Comparison of ENCODE assay signal across 27 cellular contexts in the genomic region with DNA sequence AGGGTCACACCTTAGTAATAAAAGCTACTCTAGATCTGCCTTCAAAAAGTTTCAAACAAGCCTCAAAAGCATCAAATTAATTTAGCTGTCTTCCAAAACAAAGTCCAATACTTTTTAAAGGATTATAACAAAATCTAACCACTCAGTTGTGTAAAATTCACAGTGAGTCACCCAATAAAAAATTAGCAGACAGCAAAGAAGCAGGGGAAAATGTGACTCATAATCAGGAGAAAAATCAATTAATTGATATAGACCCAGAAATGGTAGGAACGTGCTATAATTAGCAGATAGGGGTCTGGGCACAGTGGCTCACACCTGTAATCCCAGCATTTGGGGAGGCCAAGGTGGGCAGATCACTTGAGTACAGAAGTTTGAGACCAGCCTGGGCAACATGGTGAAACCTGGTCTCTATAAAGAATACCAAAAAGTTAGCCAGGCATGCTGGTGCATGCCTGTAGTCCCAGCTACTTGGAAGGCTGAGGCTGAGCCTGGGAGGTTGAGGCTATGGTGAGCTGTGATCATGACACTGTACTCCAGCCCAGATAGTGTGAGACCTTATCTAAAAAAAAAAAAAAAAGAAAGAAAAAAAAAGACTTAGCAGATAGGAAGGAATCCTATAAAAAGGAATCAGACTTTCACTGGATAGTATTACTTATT. TPM values are rescaled to one million over a fixed set of nuclear protein-coding genes. Genes with fewer than 3 reads are reported as not detected.
DNase-seq lines count a peak whose midpoint lies in the region; ATAC-seq, FAIRE-seq and TF ChIP-seq lines count a peak whose summit lies in the region.
"Had no signal": no experiment of that assay in that cellular context is flagged by ENCODE, and none has a peak within 500 bp of the region (broad histone marks: within the 10 kb centered on the region; RNA-seq: fewer than 3 reads in every experiment).

No MANE protein-coding gene starts in this region.

- H3K9me3 ChIP-seq in A549 = peaks cover 18% of the 10 kb centered on the region
- peaks cover 51% of the 10 kb centered on the region for H3K9me3 ChIP-seq in endodermal cell (ENCODE audit: control insufficient read depth, low read length)
- H3K9me3 ChIP-seq in esophagus muscularis mucosa = peaks cover 0 to 20% (median 12%) of the 10 kb centered on the region in 4 donors

- peaks cover 12% of the 10 kb centered on the region for H3K4me1 Mint-ChIP-seq in endodermal cell
- H3K4me1 Mint-ChIP-seq in activated naive CD4-positive, alpha-beta T cell treated with anti-CD3 and anti-CD28 coated beads for 36 hours (ENCODE audit: low read depth) = no peaks in the 10 kb centered on the region
- H3K4me1 Mint-ChIP-seq: CD8-positive, alpha-beta memory T cell had no signal

- WGBS in A549 (ENCODE audit: missing lambda C conversion rate) = 0% methylated on average over 1 of the region's 1 CpG
- 33 to 90% methylated on average over 1 of the region's 1 CpG for WGBS in endodermal cell (ENCODE audit: insufficient coverage in 1 of 2, insufficient read length in 1 of 2), 2 experiments
- 65% methylated on average over 1 of the region's 1 CpG for WGBS in esophagus muscularis mucosa

- no peak overlapping the region for H3K27ac Mint-ChIP-seq in endodermal cell
- H3K27ac Mint-ChIP-seq in activated naive CD4-positive, alpha-beta T cell treated with anti-CD3 and anti-CD28 coated beads for 36 hours = no peak overlapping the region
- H3K27ac Mint-ChIP-seq: CD8-positive, alpha-beta memory T cell; HFFc6 had no signal

- H3K36me3 ChIP-seq in endodermal cell (ENCODE audit: control insufficient read depth, insufficient read depth, low read length) (no peaks in the 10 kb centered on the region), esophagus muscularis mucosa (no peaks in the 10 kb centered on the region)

- no peak for TF ChIP-seq EP300 in A549 (IDR thresholded peaks at IDR 0.05)
- no peak for TF ChIP-seq EP300 in esophagus muscularis mucosa (IDR thresholded peaks at IDR 0.05)

- peaks cover 35% of the 10 kb centered on the region for H3K9me3 Mint-ChIP-seq in endodermal cell
- peaks cover 22% of the 10 kb centered on the region for H3K9me3 Mint-ChIP-seq in activated naive CD4-positive, alpha-beta T cell treated with anti-CD3 and anti-CD28 coated beads for 36 hours

- no peak for FAIRE-seq in A549 (lab: Jason Lieb, UNC)
- FAIRE-seq: GM18507, HepG2, K562 had no signal

- no peak for TF ChIP-seq POLR2A in A549 (IDR thresholded peaks at IDR 0.05; ENCODE audit: low read length)
- no peak for TF ChIP-seq POLR2A in esophagus muscularis mucosa (IDR thresholded peaks at IDR 0.05; ENCODE audit: low read depth)

- no peak overlapping the region for H3K4me3 ChIP-seq in A549
- peak overlapping the region; percentile 11 for H3K4me3 ChIP-seq in endodermal cell (ENCODE audit: low read length)
- no peak overlapping the region for H3K4me3 ChIP-seq in esophagus muscularis mucosa
- H3K4me3 ChIP-seq: K562, SK-N-MC had no signal

- H3K4me2 ChIP-seq in A549 = no peak overlapping the region

- TF ChIP-seq RAD21 in A549 (conservative IDR thresholded peaks at IDR 0.05 in 1 of 2, IDR thresholded peaks at IDR 0.05 in 1 of 2) = no peak

- intact Hi-C loops in esophagus muscularis mucosa (cut with DNase I) = no loop called here
- intact Hi-C loops in activated naive CD4-positive, alpha-beta T cell treated with anti-CD3 and anti-CD28 coated beads for 36 hours (cut with micrococcal nuclease) = no loop called here

- ATAC-seq in A549 (no peak), GM21619 (IDR thresholded peaks at IDR 0.05; ENCODE audit: unreplicated experiment) (no peak)
- ATAC-seq: HepG2, K562 had no signal

- H3K4me3 Mint-ChIP-seq in endodermal cell = no peak overlapping the region
- no peak overlapping the region for H3K4me3 Mint-ChIP-seq in activated naive CD4-positive, alpha-beta T cell treated with anti-CD3 and anti-CD28 coated beads for 36 hours
- H3K4me3 Mint-ChIP-seq: CD8-positive, alpha-beta memory T cell; HFFc6 had no signal

- H3K27me3 Mint-ChIP-seq in endodermal cell (ENCODE audit: insufficient read depth) = peaks cover 8% of the 10 kb centered on the region
- peaks cover 14% of the 10 kb centered on the region for H3K27me3 Mint-ChIP-seq in activated naive CD4-positive, alpha-beta T cell treated with anti-CD3 and anti-CD28 coated beads for 36 hours (ENCODE audit: low read depth)

- no peak for TF ChIP-seq CTCF in A549 (IDR thresholded peaks at IDR 0.05)
- no peak for TF ChIP-seq CTCF in endodermal cell (conservative IDR thresholded peaks at IDR 0.05)
- TF ChIP-seq CTCF in esophagus muscularis mucosa (IDR thresholded peaks at IDR 0.05) = no peak

- POLR2A ChIA-PET in A549 (lab: Yijun Ruan, JAX) = no interaction called here

- no peak overlapping the region for H3K27ac ChIP-seq in A549
- no peak overlapping the region for H3K27ac ChIP-seq in endodermal cell (ENCODE audit: low read depth, low read length)
- no peak overlapping the region for H3K27ac ChIP-seq in esophagus muscularis mucosa (replicated peaks in 1 of 4)
- H3K27ac ChIP-seq: C4-2B, SK-N-MC had no signal

- H3K27me3 ChIP-seq in endodermal cell (ENCODE audit: control insufficient read depth, insufficient read depth, low read length, poor library complexity, severe bottlenecking) = no peaks in the 10 kb centered on the region
- no peaks in the 10 kb centered on the region for H3K27me3 ChIP-seq in esophagus muscularis mucosa

- CTCF ChIA-PET in A549 (lab: Yijun Ruan, JAX) = interaction anchor here (0.6 kb wide), 1 partner anchor 92 kb away, joined by 3 read pairs; the partner anchor contains the start of gene CHI3L1
- CTCF ChIA-PET in activated naive CD4-positive, alpha-beta T cell treated with anti-CD3 and anti-CD28 coated beads for 36 hours (lab: Charles Lee) = interaction anchor here (0.6 to 0.7 kb wide), 2 partner anchors 177 to 418 kb away, joined by 3 to 7 read pairs; no protein-coding TSS in a partner anchor

- DNase-seq in A549 (ENCODE audit: low read depth in 1 of 2, low spot score in 1 of 2) (no peak), M059J (ENCODE audit: low read depth) (peak; percentile 27), endodermal cell (no peak), islet precursor cell (peak; percentile 13), esophagus muscularis mucosa (ENCODE audit: extremely low spot score) (no peak), NCI-H1436 treated with DMSO at 0.1 percent for 48 hours (lab: John Stamatoyannopoulos, UW) (no peak)
- no peak for DNase-seq in activated naive CD4-positive, alpha-beta T cell treated with anti-CD3 and anti-CD28 coated beads for 36 hours
- DNase-seq: 8988T; CD8-positive, alpha-beta memory T cell; GDM1; H7; HFFc6; NCI-H1092 treated with DMSO at 0.1 percent for 48 hours; NCI-H146; NCI-H2081; NCI-H2171; NCI-H446; NCI-H526 treated with DMSO at 0.1 percent for 48 hours; SHP77 treated with DMSO at 0.1 percent for 48 hours had no signal

- H3K9ac ChIP-seq in endodermal cell (ENCODE audit: extremely low read depth, low read length, poor library complexity, severe bottlenecking) = no peak overlapping the region

- H3K36me3 Mint-ChIP-seq in endodermal cell (ENCODE audit: low read depth) = peaks cover 1% of the 10 kb centered on the region
- H3K36me3 Mint-ChIP-seq in activated naive CD4-positive, alpha-beta T cell treated with anti-CD3 and anti-CD28 coated beads for 36 hours (ENCODE audit: low read depth) = no peaks in the 10 kb centered on the region

- no peaks in the 10 kb centered on the region for H3K4me1 ChIP-seq in A549
- no peaks in the 10 kb centered on the region for H3K4me1 ChIP-seq in endodermal cell (ENCODE audit: control insufficient read depth, insufficient read depth, low read length)
- no peaks in the 10 kb centered on the region for H3K4me1 ChIP-seq in esophagus muscularis mucosa

TF ChIP-seq in A549, 52 proteins besides CTCF, POLR2A, EP300 and RAD21 (continues in another document):
- TF ChIP-seq MAFK (IDR thresholded peaks at IDR 0.05; ENCODE audit: partially characterized antibody) = no peak
- TF ChIP-seq SMC3 (IDR thresholded peaks at IDR 0.05) = no peak
- TF ChIP-seq RNF2 (IDR thresholded peaks at IDR 0.05; ENCODE audit: borderline replicate concordance, low read depth) = no peak
- TF ChIP-seq, protein P1, sequence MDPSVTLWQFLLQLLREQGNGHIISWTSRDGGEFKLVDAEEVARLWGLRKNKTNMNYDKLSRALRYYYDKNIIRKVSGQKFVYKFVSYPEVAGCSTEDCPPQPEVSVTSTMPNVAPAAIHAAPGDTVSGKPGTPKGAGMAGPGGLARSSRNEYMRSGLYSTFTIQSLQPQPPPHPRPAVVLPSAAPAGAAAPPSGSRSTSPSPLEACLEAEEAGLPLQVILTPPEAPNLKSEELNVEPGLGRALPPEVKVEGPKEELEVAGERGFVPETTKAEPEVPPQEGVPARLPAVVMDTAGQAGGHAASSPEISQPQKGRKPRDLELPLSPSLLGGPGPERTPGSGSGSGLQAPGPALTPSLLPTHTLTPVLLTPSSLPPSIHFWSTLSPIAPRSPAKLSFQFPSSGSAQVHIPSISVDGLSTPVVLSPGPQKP (IDR thresholded peaks at IDR 0.05; ENCODE audit: low read depth, low read length) = no peak

RNA-seq across cellular contexts. Expression of gene MYOG, which starts 8.1 kb away (rescaled TPM):
- polyA plus RNA-seq in A549 (2011; rRNA removed) (not detected in 2 replicates), A549 (2017; fragmentation: RNase III; extraction: RNeasy Plus Mini Kit Qiagen cat#74134 plus additional on column Dnase treatment) (not detected in 3 replicates)
- not detected in 2 replicates for polyA plus RNA-seq in A549 (2012; cell fraction: cytosol; rRNA removed)
- polyA plus RNA-seq in A549 (2012; cell fraction: nucleus; rRNA removed) = not detected in 2 replicates
- polyA minus RNA-seq in A549 (2011; rRNA and poly(A)+ RNA removed) = not detected in 2 replicates
- total RNA-seq in M059J (2014; rRNA removed; shearing (Covaris generic)) = not detected in 2 replicates
- total RNA-seq in endodermal cell (not detected), esophagus muscularis mucosa (not detected)
- polyA plus RNA-seq in endodermal cell (2013, experiment 1 of 2) = not detected
- not detected for polyA plus RNA-seq in endodermal cell (2013, experiment 2 of 2)
- total RNA-seq in activated naive CD4-positive, alpha-beta T cell treated with anti-CD3 and anti-CD28 coated beads for 36 hours = not detected
- total RNA-seq: CD8-positive, alpha-beta memory T cell; Daoy; H7; HepG2; HFFc6; K562 had no signal
- polyA plus RNA-seq: AG04450; CD8-positive, alpha-beta memory T cell; HepG2; K562 had no signal

RNA-seq across cellular contexts. Expression of gene ADORA1, which starts 33.6 kb away (rescaled TPM):
- polyA plus RNA-seq in A549 (2011; rRNA removed) (0.48 and 0.50 TPM in 2 replicates), A549 (2017; fragmentation: RNase III; extraction: RNeasy Plus Mini Kit Qiagen cat#74134 plus additional on column Dnase treatment) (0.94 to 2.4 TPM (median 1.8 TPM) in 3 replicates)
- polyA plus RNA-seq in A549 (2012; cell fraction: cytosol; rRNA removed) = 0.20 and 0.36 TPM in 2 replicates
- 0.53 and 0.72 TPM in 2 replicates for polyA plus RNA-seq in A549 (2012; cell fraction: nucleus; rRNA removed)
- 0.50 and 0.58 TPM in 2 replicates for polyA minus RNA-seq in A549 (2011; rRNA and poly(A)+ RNA removed)
- total RNA-seq in M059J (2014; rRNA removed; shearing (Covaris generic)) = 1.6 and 5.6 TPM in 2 replicates
- total RNA-seq in endodermal cell (1 to 10 TPM; 2.0 to 2.1 TPM), esophagus muscularis mucosa (1 to 10 TPM in 2 of 4 donors, under 1 TPM in 2; 0.34 to 1.7 (median 0.80) TPM)
- polyA plus RNA-seq in endodermal cell (2013, experiment 1 of 2) = 4.3 TPM
- 4.1 TPM for polyA plus RNA-seq in endodermal cell (2013, experiment 2 of 2)
- not detected for total RNA-seq in activated naive CD4-positive, alpha-beta T cell treated with anti-CD3 and anti-CD28 coated beads for 36 hours
- total RNA-seq: CD8-positive, alpha-beta memory T cell; K562 had no signal
- polyA plus RNA-seq: CD8-positive, alpha-beta memory T cell; HepG2; K562 had no signal

Comparison
In these comparisons a context has a peak if more than half of its experiments do, and no peak if none do; other contexts are left out.
1. DNase-seq: peak in M059J (single experiment) and islet precursor cell (single experiment); none in A549 (0 of 2), endodermal cell (single experiment), esophagus muscularis mucosa (single experiment), activated naive CD4-positive, alpha-beta T cell treated with anti-CD3 and anti-CD28 coated beads for 36 hours (single experiment) and NCI-H1436 treated with DMSO at 0.1 percent for 48 hours (single experiment).